ENCODE assay signal across 1 cellular context in genomic region chr7:106064329-106064728, GRCh38.
TF ChIP-seq lines count a peak whose summit lies in the region.

No MANE protein-coding gene starts in this region.

TF ChIP-seq in GM23338, 12 proteins besides CTCF, POLR2A, EP300 and RAD21:
- TF ChIP-seq, protein P1, sequence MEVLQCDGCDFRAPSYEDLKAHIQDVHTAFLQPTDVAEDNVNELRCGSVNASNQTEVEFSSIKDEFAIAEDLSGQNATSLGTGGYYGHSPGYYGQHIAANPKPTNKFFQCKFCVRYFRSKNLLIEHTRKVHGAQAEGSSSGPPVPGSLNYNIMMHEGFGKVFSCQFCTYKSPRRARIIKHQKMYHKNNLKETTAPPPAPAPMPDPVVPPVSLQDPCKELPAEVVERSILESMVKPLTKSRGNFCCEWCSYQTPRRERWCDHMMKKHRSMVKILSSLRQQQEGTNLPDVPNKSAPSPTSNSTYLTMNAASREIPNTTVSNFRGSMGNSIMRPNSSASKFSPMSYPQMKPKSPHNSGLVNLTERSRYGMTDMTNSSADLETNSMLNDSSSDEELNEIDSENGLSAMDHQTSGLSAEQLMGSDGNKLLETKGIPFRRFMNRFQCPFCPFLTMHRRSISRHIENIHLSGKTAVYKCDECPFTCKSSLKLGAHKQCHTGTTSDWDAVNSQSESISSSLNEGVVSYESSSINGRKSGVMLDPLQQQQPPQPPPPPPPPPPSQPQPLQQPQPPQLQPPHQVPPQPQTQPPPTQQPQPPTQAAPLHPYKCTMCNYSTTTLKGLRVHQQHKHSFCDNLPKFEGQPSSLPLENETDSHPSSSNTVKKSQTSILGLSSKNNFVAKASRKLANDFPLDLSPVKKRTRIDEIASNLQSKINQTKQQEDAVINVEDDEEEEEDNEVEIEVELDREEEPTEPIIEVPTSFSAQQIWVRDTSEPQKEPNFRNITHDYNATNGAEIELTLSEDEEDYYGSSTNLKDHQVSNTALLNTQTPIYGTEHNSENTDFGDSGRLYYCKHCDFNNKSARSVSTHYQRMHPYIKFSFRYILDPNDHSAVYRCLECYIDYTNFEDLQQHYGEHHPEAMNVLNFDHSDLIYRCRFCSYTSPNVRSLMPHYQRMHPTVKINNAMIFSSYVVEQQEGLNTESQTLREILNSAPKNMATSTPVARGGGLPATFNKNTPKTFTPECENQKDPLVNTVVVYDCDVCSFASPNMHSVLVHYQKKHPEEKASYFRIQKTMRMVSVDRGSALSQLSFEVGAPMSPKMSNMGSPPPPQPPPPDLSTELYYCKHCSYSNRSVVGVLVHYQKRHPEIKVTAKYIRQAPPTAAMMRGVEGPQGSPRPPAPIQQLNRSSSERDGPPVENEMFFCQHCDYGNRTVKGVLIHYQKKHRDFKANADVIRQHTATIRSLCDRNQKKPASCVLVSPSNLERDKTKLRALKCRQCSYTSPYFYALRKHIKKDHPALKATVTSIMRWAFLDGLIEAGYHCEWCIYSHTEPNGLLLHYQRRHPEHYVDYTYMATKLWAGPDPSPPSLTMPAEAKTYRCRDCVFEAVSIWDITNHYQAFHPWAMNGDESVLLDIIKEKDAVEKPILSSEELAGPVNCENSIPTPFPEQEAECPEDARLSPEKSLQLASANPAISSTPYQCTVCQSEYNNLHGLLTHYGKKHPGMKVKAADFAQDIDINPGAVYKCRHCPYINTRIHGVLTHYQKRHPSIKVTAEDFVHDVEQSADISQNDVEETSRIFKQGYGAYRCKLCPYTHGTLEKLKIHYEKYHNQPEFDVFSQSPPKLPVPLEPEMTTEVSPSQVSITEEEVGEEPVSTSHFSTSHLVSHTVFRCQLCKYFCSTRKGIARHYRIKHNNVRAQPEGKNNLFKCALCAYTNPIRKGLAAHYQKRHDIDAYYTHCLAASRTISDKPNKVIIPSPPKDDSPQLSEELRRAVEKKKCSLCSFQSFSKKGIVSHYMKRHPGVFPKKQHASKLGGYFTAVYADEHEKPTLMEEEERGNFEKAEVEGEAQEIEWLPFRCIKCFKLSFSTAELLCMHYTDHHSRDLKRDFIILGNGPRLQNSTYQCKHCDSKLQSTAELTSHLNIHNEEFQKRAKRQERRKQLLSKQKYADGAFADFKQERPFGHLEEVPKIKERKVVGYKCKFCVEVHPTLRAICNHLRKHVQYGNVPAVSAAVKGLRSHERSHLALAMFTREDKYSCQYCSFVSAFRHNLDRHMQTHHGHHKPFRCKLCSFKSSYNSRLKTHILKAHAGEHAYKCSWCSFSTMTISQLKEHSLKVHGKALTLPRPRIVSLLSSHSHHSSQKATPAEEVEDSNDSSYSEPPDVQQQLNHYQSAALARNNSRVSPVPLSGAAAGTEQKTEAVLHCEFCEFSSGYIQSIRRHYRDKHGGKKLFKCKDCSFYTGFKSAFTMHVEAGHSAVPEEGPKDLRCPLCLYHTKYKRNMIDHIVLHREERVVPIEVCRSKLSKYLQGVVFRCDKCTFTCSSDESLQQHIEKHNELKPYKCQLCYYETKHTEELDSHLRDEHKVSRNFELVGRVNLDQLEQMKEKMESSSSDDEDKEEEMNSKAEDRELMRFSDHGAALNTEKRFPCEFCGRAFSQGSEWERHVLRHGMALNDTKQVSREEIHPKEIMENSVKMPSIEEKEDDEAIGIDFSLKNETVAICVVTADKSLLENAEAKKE (CRISPR knock-in tag; IDR thresholded peaks at IDR 0.05), result no peak
- TF ChIP-seq STAT1 (IDR thresholded peaks at IDR 0.05; ENCODE audit: unreplicated experiment) (no peak), NANOG (IDR thresholded peaks at IDR 0.05; ENCODE audit: borderline replicate concordance) (no peak), EZH2phosphoT487 (IDR thresholded peaks at IDR 0.05; ENCODE audit: unreplicated experiment) (no peak), POLR2AphosphoS5 (IDR thresholded peaks at IDR 0.05; ENCODE audit: low read depth) (no peak), REST (IDR thresholded peaks at IDR 0.05; ENCODE audit: unreplicated experiment) (no peak), CREB1 (CRISPR knock-in tag; IDR thresholded peaks at IDR 0.05; ENCODE audit: low read depth) (no peak), ZNF114 (CRISPR knock-in tag; IDR thresholded peaks at IDR 0.05) (no peak), EZH2 (IDR thresholded peaks at IDR 0.05; ENCODE audit: low read depth, unreplicated experiment) (no peak), ZNF331 (CRISPR knock-in tag; IDR thresholded peaks at IDR 0.05; ENCODE audit: low read depth) (no peak), JUNB (IDR thresholded peaks at IDR 0.05; ENCODE audit: unreplicated experiment) (no peak)
- TF ChIP-seq, protein P2, sequence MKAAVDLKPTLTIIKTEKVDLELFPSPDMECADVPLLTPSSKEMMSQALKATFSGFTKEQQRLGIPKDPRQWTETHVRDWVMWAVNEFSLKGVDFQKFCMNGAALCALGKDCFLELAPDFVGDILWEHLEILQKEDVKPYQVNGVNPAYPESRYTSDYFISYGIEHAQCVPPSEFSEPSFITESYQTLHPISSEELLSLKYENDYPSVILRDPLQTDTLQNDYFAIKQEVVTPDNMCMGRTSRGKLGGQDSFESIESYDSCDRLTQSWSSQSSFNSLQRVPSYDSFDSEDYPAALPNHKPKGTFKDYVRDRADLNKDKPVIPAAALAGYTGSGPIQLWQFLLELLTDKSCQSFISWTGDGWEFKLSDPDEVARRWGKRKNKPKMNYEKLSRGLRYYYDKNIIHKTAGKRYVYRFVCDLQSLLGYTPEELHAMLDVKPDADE (IDR thresholded peaks at IDR 0.05), result no peak
TF ChIP-seq in GM23338: peak in this region for 0.
